Comparison of ENCODE assay signal across 1 cellular context in the genomic region with DNA sequence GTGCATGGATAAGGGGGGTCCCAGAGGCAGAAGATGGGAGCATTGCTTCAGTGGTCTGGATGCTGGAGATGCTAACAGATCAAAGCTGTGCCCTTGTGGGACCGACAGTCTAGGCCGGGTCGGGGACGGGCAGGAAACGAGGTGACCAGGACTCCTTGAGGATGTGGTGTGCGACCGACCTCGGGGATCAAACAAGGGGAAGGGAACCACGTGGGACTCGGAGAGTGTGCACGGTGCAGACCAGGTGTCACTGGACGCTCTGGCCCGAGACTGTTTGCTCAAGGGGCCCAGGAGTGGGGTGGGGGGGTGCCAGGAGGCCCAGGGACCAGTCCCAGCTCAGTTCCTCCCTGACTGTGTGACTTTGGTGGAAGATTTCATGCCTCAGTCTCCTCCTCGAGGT.
TF ChIP-seq lines count a peak whose summit lies in the region.

No MANE protein-coding gene starts in this region.

TF ChIP-seq in K562, 482 proteins besides CTCF, POLR2A, EP300 and RAD21 (continued from another document):
- TF ChIP-seq NKRF (IDR thresholded peaks at IDR 0.05; ENCODE audit: borderline replicate concordance), result no peak
- TF ChIP-seq, protein P1, sequence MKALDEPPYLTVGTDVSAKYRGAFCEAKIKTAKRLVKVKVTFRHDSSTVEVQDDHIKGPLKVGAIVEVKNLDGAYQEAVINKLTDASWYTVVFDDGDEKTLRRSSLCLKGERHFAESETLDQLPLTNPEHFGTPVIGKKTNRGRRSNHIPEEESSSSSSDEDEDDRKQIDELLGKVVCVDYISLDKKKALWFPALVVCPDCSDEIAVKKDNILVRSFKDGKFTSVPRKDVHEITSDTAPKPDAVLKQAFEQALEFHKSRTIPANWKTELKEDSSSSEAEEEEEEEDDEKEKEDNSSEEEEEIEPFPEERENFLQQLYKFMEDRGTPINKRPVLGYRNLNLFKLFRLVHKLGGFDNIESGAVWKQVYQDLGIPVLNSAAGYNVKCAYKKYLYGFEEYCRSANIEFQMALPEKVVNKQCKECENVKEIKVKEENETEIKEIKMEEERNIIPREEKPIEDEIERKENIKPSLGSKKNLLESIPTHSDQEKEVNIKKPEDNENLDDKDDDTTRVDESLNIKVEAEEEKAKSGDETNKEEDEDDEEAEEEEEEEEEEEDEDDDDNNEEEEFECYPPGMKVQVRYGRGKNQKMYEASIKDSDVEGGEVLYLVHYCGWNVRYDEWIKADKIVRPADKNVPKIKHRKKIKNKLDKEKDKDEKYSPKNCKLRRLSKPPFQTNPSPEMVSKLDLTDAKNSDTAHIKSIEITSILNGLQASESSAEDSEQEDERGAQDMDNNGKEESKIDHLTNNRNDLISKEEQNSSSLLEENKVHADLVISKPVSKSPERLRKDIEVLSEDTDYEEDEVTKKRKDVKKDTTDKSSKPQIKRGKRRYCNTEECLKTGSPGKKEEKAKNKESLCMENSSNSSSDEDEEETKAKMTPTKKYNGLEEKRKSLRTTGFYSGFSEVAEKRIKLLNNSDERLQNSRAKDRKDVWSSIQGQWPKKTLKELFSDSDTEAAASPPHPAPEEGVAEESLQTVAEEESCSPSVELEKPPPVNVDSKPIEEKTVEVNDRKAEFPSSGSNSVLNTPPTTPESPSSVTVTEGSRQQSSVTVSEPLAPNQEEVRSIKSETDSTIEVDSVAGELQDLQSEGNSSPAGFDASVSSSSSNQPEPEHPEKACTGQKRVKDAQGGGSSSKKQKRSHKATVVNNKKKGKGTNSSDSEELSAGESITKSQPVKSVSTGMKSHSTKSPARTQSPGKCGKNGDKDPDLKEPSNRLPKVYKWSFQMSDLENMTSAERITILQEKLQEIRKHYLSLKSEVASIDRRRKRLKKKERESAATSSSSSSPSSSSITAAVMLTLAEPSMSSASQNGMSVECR (CRISPR knock-in tag; IDR thresholded peaks at IDR 0.05), result no peak
- TF ChIP-seq, protein P2, sequence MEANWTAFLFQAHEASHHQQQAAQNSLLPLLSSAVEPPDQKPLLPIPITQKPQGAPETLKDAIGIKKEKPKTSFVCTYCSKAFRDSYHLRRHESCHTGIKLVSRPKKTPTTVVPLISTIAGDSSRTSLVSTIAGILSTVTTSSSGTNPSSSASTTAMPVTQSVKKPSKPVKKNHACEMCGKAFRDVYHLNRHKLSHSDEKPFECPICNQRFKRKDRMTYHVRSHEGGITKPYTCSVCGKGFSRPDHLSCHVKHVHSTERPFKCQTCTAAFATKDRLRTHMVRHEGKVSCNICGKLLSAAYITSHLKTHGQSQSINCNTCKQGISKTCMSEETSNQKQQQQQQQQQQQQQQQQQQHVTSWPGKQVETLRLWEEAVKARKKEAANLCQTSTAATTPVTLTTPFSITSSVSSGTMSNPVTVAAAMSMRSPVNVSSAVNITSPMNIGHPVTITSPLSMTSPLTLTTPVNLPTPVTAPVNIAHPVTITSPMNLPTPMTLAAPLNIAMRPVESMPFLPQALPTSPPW (CRISPR knock-in tag; IDR thresholded peaks at IDR 0.05), result no peak
- TF ChIP-seq, protein P3, sequence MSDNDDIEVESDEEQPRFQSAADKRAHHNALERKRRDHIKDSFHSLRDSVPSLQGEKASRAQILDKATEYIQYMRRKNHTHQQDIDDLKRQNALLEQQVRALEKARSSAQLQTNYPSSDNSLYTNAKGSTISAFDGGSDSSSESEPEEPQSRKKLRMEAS (CRISPR knock-in tag; IDR thresholded peaks at IDR 0.05), result peak; percentile 53; the same call in 1 of the 2 replicates
- no peak for TF ChIP-seq ELK3 (CRISPR knock-in tag; IDR thresholded peaks at IDR 0.05)
